Comparison of ENCODE assay signal across 17 cellular contexts in genomic region chr5:111932628-111933027, GRCh38.
DNase-seq lines count a peak whose midpoint lies in the region; ATAC-seq and TF ChIP-seq lines count a peak whose summit lies in the region.
"Had no signal": no experiment of that assay in that cellular context is flagged by ENCODE, and none has a peak within 500 bp of the region (broad histone marks: within the 10 kb centered on the region; RNA-seq: fewer than 3 reads in every experiment).

No MANE protein-coding gene starts in this region.

- peak; percentile 62 for ATAC-seq in omental fat pad (ENCODE audit: low FRiP score)
- ATAC-seq in body of pancreas, result no peak
- ATAC-seq: GM12878, GM23338, T-cell had no signal

- H3K27me3 ChIP-seq in PC-9 (ENCODE audit: insufficient read depth, low read depth), result no peaks in the 10 kb centered on the region
- H3K27me3 ChIP-seq in body of pancreas, result no peaks in the 10 kb centered on the region

- POLR2A ChIA-PET in PC-9 (lab: Charles Lee; ENCODE audit: unreplicated experiment), result no interaction called here

- H3F3A ChIP-seq in PC-9 (ENCODE audit: insufficient read depth, low read depth), result no peaks in the 10 kb centered on the region

- TF ChIP-seq POLR2A in body of pancreas (IDR thresholded peaks at IDR 0.05), result no peak

- no peaks in the 10 kb centered on the region for H3K9me2 ChIP-seq in PC-9 (ENCODE audit: insufficient read depth)

- 67 to 75% methylated on average over 5 of the region's 5 CpGs for WGBS in body of pancreas, 2 donors

- no peak overlapping the region for H3K4me2 ChIP-seq in PC-9
- H3K4me2 ChIP-seq: GM23338 had no signal

- intact Hi-C loops in PC-9 (cut with micrococcal nuclease; ENCODE audit: unreplicated experiment), result no loop called here
- intact Hi-C loops in body of pancreas (cut with DNase I), result no loop called here

- CTCF ChIA-PET in PC-9 (lab: Charles Lee), result no interaction called here

- peak; percentile 4 for DNase-seq in ELF-1 (ENCODE audit: low read depth, low spot score)
- peak; percentile 66 for DNase-seq in NCI-H446 treated with DMSO at 0.1 percent for 48 hours (lab: John Stamatoyannopoulos, UW)
- peak; percentile 39 for DNase-seq in dedifferentiated amniotic fluid mesenchymal stem cell (ENCODE audit: extremely low spot score)
- DNase-seq in omental fat pad (ENCODE audit: low spot score), result peak; percentile 23
- no peak for DNase-seq in cerebellar cortex (ENCODE audit: low spot score)
- no peak for DNase-seq in SHP77 treated with DMSO at 0.1 percent for 48 hours (lab: John Stamatoyannopoulos, UW)
- no peak for DNase-seq in PC-9
- no peak for DNase-seq in body of pancreas
- DNase-seq: activated CD4-positive, CD25-positive, alpha-beta regulatory T cell; activated naive CD4-positive, alpha-beta T cell treated with anti-CD3 and anti-CD28 coated beads, Interleukin-2, amount 50 U/mL, for 16 hours; DND-41; glutamatergic neuron; MV-4-11; T-cell had no signal

- no peaks in the 10 kb centered on the region for H4K20me1 ChIP-seq in PC-9 (ENCODE audit: insufficient read depth)

- H3K79me2 ChIP-seq in PC-9 (ENCODE audit: low read depth), result no peaks in the 10 kb centered on the region

- no TSS peak for BruUV-seq in PC-9 (replicated peaks; lab: Mats Ljungman, UMichigan)

- no peaks in the 10 kb centered on the region for H3K9me3 ChIP-seq in PC-9 (ENCODE audit: insufficient read depth, low read depth)
- no peaks in the 10 kb centered on the region for H3K9me3 ChIP-seq in body of pancreas

- TF ChIP-seq CTCF in omental fat pad (IDR thresholded peaks at IDR 0.05) (no peak), PC-9 (conservative IDR thresholded peaks at IDR 0.05) (no peak), body of pancreas (IDR thresholded peaks at IDR 0.05) (no peak)

- H3K36me3 ChIP-seq in PC-9 (ENCODE audit: low read depth), result no peaks in the 10 kb centered on the region
- H3K36me3 ChIP-seq in body of pancreas (replicated peaks in 1 of 2; ENCODE audit: insufficient read depth in 1 of 2, low read depth in 2 of 2), result no peaks in the 10 kb centered on the region

- no peak overlapping the region for H2AFZ ChIP-seq in PC-9
- H2AFZ ChIP-seq: GM23338 had no signal

- no peak overlapping the region for H3K4me3 ChIP-seq in PC-9
- H3K4me3 ChIP-seq in body of pancreas, result no peak overlapping the region
- H3K4me3 ChIP-seq: GM12878, GM23338 had no signal

- H3K4me1 ChIP-seq in PC-9 (replicated peaks; ENCODE audit: insufficient read depth) (no peaks in the 10 kb centered on the region), body of pancreas (no peaks in the 10 kb centered on the region)

- H3K27ac ChIP-seq in PC-9, result no peak overlapping the region
- H3K27ac ChIP-seq in body of pancreas, result no peak overlapping the region
- H3K27ac ChIP-seq: C4-2B had no signal

Comparison
In these comparisons a context has a peak if more than half of its experiments do, and no peak if none do; other contexts are left out.
1. DNase-seq: peak in ELF-1 (single experiment), NCI-H446 treated with DMSO at 0.1 percent for 48 hours (single experiment), dedifferentiated amniotic fluid mesenchymal stem cell (single experiment) and omental fat pad (single experiment); none in cerebellar cortex (single experiment), SHP77 treated with DMSO at 0.1 percent for 48 hours (single experiment), PC-9 (0 of 2) and body of pancreas (0 of 4).